In the genomic region with DNA sequence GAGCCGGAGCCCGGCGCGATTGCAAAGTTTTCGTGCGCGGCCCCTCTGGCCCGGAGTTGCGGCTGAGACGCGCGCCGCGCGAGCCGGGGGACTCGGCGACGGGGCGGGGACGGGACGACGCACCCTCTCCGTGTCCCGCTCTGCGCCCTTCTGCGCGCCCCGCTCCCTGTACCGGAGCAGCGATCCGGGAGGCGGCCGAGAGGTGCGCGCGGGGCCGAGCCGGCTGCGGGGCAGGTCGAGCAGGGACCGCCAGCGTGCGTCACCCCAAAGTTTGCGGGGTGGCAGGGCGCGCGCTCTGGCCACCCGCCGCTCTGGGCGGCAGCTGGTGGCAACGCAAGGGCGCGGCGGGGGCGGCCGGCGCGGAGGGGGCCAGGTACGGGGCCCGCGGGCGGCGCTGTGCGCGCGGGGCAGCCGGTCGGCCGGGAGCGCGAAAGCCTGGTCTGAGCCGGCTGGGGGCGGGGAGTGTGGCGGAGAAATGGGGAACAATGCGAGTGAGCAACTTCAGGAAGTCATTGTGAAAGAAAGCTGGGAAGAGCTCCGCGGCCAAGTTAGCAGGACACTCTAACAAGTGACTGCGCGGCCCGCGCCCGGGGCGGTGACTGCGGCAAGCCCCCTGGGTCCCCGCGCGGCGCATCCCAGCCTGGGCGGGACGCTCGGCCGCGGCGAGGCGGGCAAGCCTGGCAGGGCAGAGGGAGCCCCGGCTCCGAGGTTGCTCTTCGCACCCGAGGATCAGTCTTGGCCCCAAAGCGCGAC, we compare ENCODE assay signal across 9 cellular contexts. TPM values are rescaled to one million over a fixed set of nuclear protein-coding genes. Genes with fewer than 3 reads are reported as not detected.
DNase-seq lines count a peak whose midpoint lies in the region; ATAC-seq and TF ChIP-seq lines count a peak whose summit lies in the region.
"Had no signal": no experiment of that assay in that cellular context is flagged by ENCODE, and none has a peak within 500 bp of the region (broad histone marks: within the 10 kb centered on the region; RNA-seq: fewer than 3 reads in every experiment).

A gene (plus strand): TSS at position 559 of the 753 bp plus-strand sequence. CDS start 14,346 bp downstream, outside the sequence.

- TF ChIP-seq POLR2A in suprapubic skin (IDR thresholded peaks at IDR 0.05), result no peak

- peak; percentile 25 for ATAC-seq in CD4-positive, alpha-beta T cell (ENCODE audit: poor library complexity)
- ATAC-seq in GM19467 (IDR thresholded peaks at IDR 0.05; ENCODE audit: unreplicated experiment) (peak; percentile 31), mucosa of descending colon (peak; percentile 60)

- H3K4me3 Mint-ChIP-seq in CD4-positive, alpha-beta T cell, result peak within 1 kb of the TSS; percentile 100

- DNase-seq in CD4-positive, alpha-beta T cell, result peak in 8 of 10 experiments; percentile 31 to 71 (median 54)
- DNase-seq in activated CD4-positive, alpha-beta T cell treated with anti-CD3 and anti-CD28 coated beads for 1 hour, result peak; percentile 40
- peak; percentile 36 for DNase-seq in effector CD8-positive, alpha-beta T cell (lab: John Stamatoyannopoulos, UW)
- DNase-seq in mucosa of descending colon, result peak; percentile 57 to 85 (median 67)
- DNase-seq in suprapubic skin (ENCODE audit: low spot score in 2 of 2), result no peak
- DNase-seq in NCI-H187 (lab: John Stamatoyannopoulos, UW), result no peak

- no peaks in the 10 kb centered on the region for H3K27me3 Mint-ChIP-seq in CD4-positive, alpha-beta T cell

- peak within 1 kb of the TSS; percentile 93 for H3K27ac ChIP-seq in CD4-positive, alpha-beta T cell (ENCODE audit: low read depth, low read length)
- H3K27ac ChIP-seq in HUES64 (ENCODE audit: low read depth, low read length) (no peak within 1 kb of the TSS), suprapubic skin (peak within 1 kb of the TSS; percentile 70)

- H3K9me3 ChIP-seq in CD4-positive, alpha-beta T cell (ENCODE audit: control insufficient read depth, low read length), result no peaks in the 10 kb centered on the region
- H3K9me3 ChIP-seq in HUES64 (ENCODE audit: insufficient read depth, low read depth, low read length), result no peaks in the 10 kb centered on the region
- no peaks in the 10 kb centered on the region for H3K9me3 ChIP-seq in mucosa of descending colon
- H3K9me3 ChIP-seq in suprapubic skin, result no peaks in the 10 kb centered on the region

- H3K4me3 ChIP-seq in HUES64 (ENCODE audit: low read length) (peak within 1 kb of the TSS; percentile 59), mucosa of descending colon (no peak within 1 kb of the TSS), suprapubic skin (peak within 1 kb of the TSS; percentile 57)

- peaks cover 50% of the 10 kb centered on the region for H3K36me3 Mint-ChIP-seq in CD4-positive, alpha-beta T cell (ENCODE audit: low read depth)

- TF ChIP-seq CTCF in CD4-positive, alpha-beta T cell (IDR thresholded peaks at IDR 0.05), result no peak
- no peak for TF ChIP-seq CTCF in mucosa of descending colon (IDR thresholded peaks at IDR 0.05)
- TF ChIP-seq CTCF in suprapubic skin (IDR thresholded peaks at IDR 0.05), result no peak

- H3K36me3 ChIP-seq in HUES64 (ENCODE audit: insufficient read depth, low read length) (no peaks in the 10 kb centered on the region), mucosa of descending colon (ENCODE audit: low read depth) (no peaks in the 10 kb centered on the region), suprapubic skin (no peaks in the 10 kb centered on the region)

- H3K27me3 ChIP-seq in CD4-positive, alpha-beta T cell (ENCODE audit: control insufficient read depth, insufficient read depth, low read length), result no peaks in the 10 kb centered on the region
- H3K27me3 ChIP-seq in HUES64 (ENCODE audit: insufficient read depth, low read length) (peaks cover 81% of the 10 kb centered on the region), suprapubic skin (peaks cover 49% of the 10 kb centered on the region)

- intact Hi-C loops in CD4-positive, alpha-beta T cell (cut with DNase I, micrococcal nuclease), result loop anchor here (1.0 to 5.0 kb wide), 6 partner anchors 24 to 162 kb away; no protein-coding TSS in a partner anchor
- intact Hi-C loops in mucosa of descending colon (cut with DNase I, micrococcal nuclease), result no loop called here

- peaks cover 63% of the 10 kb centered on the region for H3K4me1 Mint-ChIP-seq in CD4-positive, alpha-beta T cell (ENCODE audit: low read depth)

- H3K27ac Mint-ChIP-seq in CD4-positive, alpha-beta T cell, result peak within 1 kb of the TSS; percentile 90

- WGBS in HUES64, result under 1% methylated on average over 102 of the region's 102 CpGs
- under 1% methylated on average over 35 of the region's 102 CpGs for WGBS in suprapubic skin

- CTCF ChIA-PET in CD4-positive, alpha-beta T cell (lab: Charles Lee), result interaction anchor here (0.8 to 8.4 kb wide), 8 partner anchors 11 to 99 kb away, joined by 3 to 70 read pairs (median 4); no protein-coding TSS in a partner anchor

- H3K9ac ChIP-seq in HUES64 (ENCODE audit: low read depth, low read length), result peak within 1 kb of the TSS; percentile 41; the same call in 1 of the 2 replicates

- TF ChIP-seq EP300 in suprapubic skin (IDR thresholded peaks at IDR 0.05), result no peak

- H3K9me3 Mint-ChIP-seq in CD4-positive, alpha-beta T cell, result no peaks in the 10 kb centered on the region

- POLR2A ChIA-PET in CD4-positive, alpha-beta T cell (lab: Charles Lee), result interaction anchor here (1.3 to 32.3 kb wide), 11 partner anchors 8 to 113 kb away, joined by 3 to 2111 read pairs (median 13); no protein-coding TSS in a partner anchor

- H3K4me1 ChIP-seq in HUES64 (ENCODE audit: insufficient read depth, low read length), result peaks cover 9% of the 10 kb centered on the region; the same call in 1 of the 2 replicates
- no peaks in the 10 kb centered on the region for H3K4me1 ChIP-seq in mucosa of descending colon (ENCODE audit: low read depth)
- peaks cover 10% of the 10 kb centered on the region for H3K4me1 ChIP-seq in suprapubic skin

RNA-seq across cellular contexts. Expression of the gene that starts here (rescaled TPM):
- total RNA-seq in CD4-positive, alpha-beta T cell, result 100 to 1,000 TPM; 297 to 300 TPM
- polyA plus RNA-seq in HUES64 (2013, experiment 1 of 2), result 1.1 TPM
- polyA plus RNA-seq in HUES64 (2013, experiment 2 of 2), result 2.9 TPM
- total RNA-seq in mucosa of descending colon, result 10 to 100 TPM in 1 of 3 donors, 1 to 10 TPM in 2; 7.8 to 14.9 (median 8.8) TPM
- total RNA-seq in suprapubic skin, result 10 to 100 TPM in 1 of 4 donors, 1 to 10 TPM in 3; 3.2 to 17.5 (median 6.2) TPM
- total RNA-seq: fibroblast of villous mesenchyme had no signal

Comparison
In these comparisons a context has a peak if more than half of its experiments do, and no peak if none do; other contexts are left out.
1. RNA of the gene that starts here (total RNA-seq): 297 to 300 TPM in CD4-positive, alpha-beta T cell; 7.8 to 14.9 TPM in mucosa of descending colon and 3.2 to 17.5 TPM in suprapubic skin; every median in the first group is over 10 times any median in the second.
2. DNase-seq: peak in CD4-positive, alpha-beta T cell (8 of 10), activated CD4-positive, alpha-beta T cell treated with anti-CD3 and anti-CD28 coated beads for 1 hour (single experiment), effector CD8-positive, alpha-beta T cell (single experiment) and mucosa of descending colon (3 of 3); none in suprapubic skin (0 of 2) and NCI-H187 (0 of 2).
3. intact Hi-C loops: an anchor here in CD4-positive, alpha-beta T cell (1.0 to 5.0 kb wide); none called in mucosa of descending colon.
4. Peak in every context shown above with its lines, with median percentiles within 50 percentile points of each other: ATAC-seq.